Comparison of ENCODE assay signal across 11 cellular contexts in the genomic region with DNA sequence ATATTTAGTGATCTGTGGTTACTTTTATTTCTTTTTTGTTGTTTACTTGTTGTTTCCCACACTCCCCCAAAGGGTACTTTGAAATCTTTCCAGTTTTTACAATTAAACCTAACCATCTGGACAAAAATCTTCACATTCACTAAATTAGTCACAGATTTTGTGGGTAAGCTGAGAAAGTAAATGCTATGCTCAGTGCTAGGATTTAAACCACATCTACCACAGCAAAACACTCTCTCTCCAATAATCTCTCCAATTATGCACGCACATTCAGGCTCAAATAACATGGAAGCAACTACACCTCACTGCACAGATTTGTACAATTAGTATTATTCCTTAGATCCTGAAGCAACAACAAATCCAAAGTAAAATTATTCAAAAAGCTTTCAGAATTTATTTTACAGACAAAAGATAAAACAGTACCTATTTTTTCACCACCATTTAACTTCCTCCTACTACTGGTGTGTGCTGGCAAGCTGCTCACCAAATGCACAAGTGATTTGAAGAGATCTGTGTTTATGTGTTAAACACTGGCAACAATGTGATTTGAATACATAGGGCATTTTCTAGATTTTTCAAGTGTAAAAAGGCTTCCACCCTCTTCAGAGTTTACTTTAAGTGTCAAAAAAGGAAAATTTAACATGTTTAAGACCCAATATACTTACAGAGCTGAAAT.
DNase-seq lines count a peak whose midpoint lies in the region; ATAC-seq and TF ChIP-seq lines count a peak whose summit lies in the region.
"Had no signal": no experiment of that assay in that cellular context is flagged by ENCODE, and none has a peak within 500 bp of the region (broad histone marks: within the 10 kb centered on the region; RNA-seq: fewer than 3 reads in every experiment).

No MANE protein-coding gene starts in this region.

- in situ Hi-C loops in astrocyte of the cerebellum (cut with HindIII; ENCODE audit: low sequenced_read_pairs), result no loop called here

- DNase-seq in AG08395 (ENCODE audit: low spot score), result peak; percentile 66
- DNase-seq in astrocyte of the cerebellum (ENCODE audit: low read depth), result peak; percentile 90
- DNase-seq in islet precursor cell, result no peak
- DNase-seq in NCI-H510A (lab: John Stamatoyannopoulos, UW), result no peak
- DNase-seq in activated CD4-positive, alpha-beta T cell treated with anti-CD3 and anti-CD28 coated beads for 1 hour, result no peak
- DNase-seq: activated CD8-positive, alpha-beta T cell treated with anti-CD3 and anti-CD28 coated beads, Interleukin-2, amount 10 ng/mL, durations not matched to agents 7 days and 5 days; NCI-H187 treated with DMSO at 0.1 percent for 48 hours had no signal

- H3K4me3 ChIP-seq in astrocyte of the cerebellum (ENCODE audit: low read depth, low read length), result no peak overlapping the region

- TF ChIP-seq CTCF in astrocyte of the cerebellum (IDR thresholded peaks at IDR 0.05; ENCODE audit: low read depth, low read length, missing control alignments), result no peak

- ATAC-seq in GM18868 (IDR thresholded peaks at IDR 0.05; ENCODE audit: unreplicated experiment) (peak; percentile 64), HG03060 (IDR thresholded peaks at IDR 0.05; ENCODE audit: low read depth, unreplicated experiment) (peak; percentile 46), HG02981 (IDR thresholded peaks at IDR 0.05; ENCODE audit: unreplicated experiment) (no peak)
- ATAC-seq: activated CD8-positive, alpha-beta T cell treated with anti-CD3 and anti-CD28 coated beads, Interleukin-2, amount 10 ng/mL, durations not matched to agents 7 days and 5 days; Right ventricle myocardium inferior had no signal

Comparison
In these comparisons a context has a peak if more than half of its experiments do, and no peak if none do; other contexts are left out.
1. DNase-seq: peak in AG08395 (single experiment) and astrocyte of the cerebellum (single experiment); none in islet precursor cell (single experiment), NCI-H510A (single experiment) and activated CD4-positive, alpha-beta T cell treated with anti-CD3 and anti-CD28 coated beads for 1 hour (single experiment).